Comparison of ENCODE assay signal across 11 cellular contexts in the genomic region with DNA sequence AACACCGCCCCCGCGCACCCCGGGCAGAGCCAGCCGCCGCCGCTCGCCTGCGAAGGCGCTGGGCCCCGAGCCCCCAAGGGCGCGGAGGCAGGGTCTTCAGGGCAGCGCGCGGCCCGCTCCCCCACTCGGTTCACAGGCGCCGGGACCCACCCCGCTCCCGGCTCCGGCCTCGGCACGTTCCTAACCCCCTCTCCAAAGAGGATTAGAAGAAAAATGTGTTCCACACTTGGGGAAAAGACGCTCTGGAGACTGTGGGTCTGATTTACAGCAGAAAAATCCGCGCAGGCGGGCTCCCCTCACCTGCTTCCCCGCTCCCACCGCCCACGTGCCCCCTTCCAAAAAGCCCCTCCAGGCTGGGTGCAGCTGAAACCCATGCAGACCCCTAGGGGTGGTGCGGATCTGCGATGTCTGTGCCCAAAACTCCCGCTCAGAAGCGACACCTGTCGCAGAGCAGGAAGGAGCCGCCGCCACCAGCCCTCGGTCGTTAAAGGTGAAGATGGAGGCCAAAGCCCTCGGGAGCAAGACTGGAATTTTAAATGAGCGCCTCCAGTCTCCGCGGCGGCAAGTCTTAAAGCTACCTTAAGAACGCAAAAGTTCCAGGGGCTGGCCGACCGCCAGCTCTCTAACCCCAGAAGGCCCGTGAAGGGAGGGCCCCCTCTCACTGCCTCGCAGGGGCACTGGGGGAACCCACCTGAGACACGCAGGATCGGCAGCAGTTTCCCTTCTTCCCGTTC. TPM values are rescaled to one million over a fixed set of nuclear protein-coding genes. Genes with fewer than 3 reads are reported as not detected.
DNase-seq lines count a peak whose midpoint lies in the region; ATAC-seq, FAIRE-seq and TF ChIP-seq lines count a peak whose summit lies in the region.
"Had no signal": no experiment of that assay in that cellular context is flagged by ENCODE, and none has a peak within 500 bp of the region (broad histone marks: within the 10 kb centered on the region; RNA-seq: fewer than 3 reads in every experiment).

No MANE protein-coding gene starts in this region.

- H3K36me3 Mint-ChIP-seq in activated naive CD8-positive, alpha-beta T cell: peaks cover 2% of the 10 kb centered on the region
- H3K36me3 Mint-ChIP-seq in naive B cell: peaks cover 1 to 8% of the 10 kb centered on the region in 2 donors

- H3K27ac Mint-ChIP-seq in activated naive CD8-positive, alpha-beta T cell: no peak overlapping the region
- peak overlapping the region in 2 of 6 donors; percentile 58 to 68 for H3K27ac Mint-ChIP-seq in naive B cell

- no peak for TF ChIP-seq CTCF in D721Med (IDR thresholded peaks at IDR 0.05; ENCODE audit: insufficient read depth, missing control alignments)

- H3K4me1 Mint-ChIP-seq in activated naive CD8-positive, alpha-beta T cell (ENCODE audit: low read depth): peaks cover 31% of the 10 kb centered on the region
- peaks cover 24 to 27% (median 26%) of the 10 kb centered on the region in 3 donors for H3K4me1 Mint-ChIP-seq in naive B cell

- DNase-seq in AG20443 (ENCODE audit: low spot score): peak; percentile 10
- DNase-seq in ELF-1 (ENCODE audit: low read depth, low spot score): peak; percentile 54
- no peak for DNase-seq in naive B cell
- no peak for DNase-seq in D721Med (ENCODE audit: insufficient read length, low spot score)
- no peak for DNase-seq in kidney tubule cell (ENCODE audit: low spot score)
- DNase-seq: activated gamma-delta T cell treated with Interleukin-2 at 50 U/mL for 16 hours, KG1, left cardiac atrium had no signal

- H3K27me3 Mint-ChIP-seq in activated naive CD8-positive, alpha-beta T cell: peaks cover 12% of the 10 kb centered on the region
- peaks cover 12 to 40% (median 38%) of the 10 kb centered on the region in 3 donors for H3K27me3 Mint-ChIP-seq in naive B cell

- ATAC-seq in naive B cell (ENCODE audit: low read depth in 2 of 2): peak; percentile 38 to 49
- no peak for ATAC-seq in HG03045 (IDR thresholded peaks at IDR 0.05; ENCODE audit: unreplicated experiment)
- no peak for ATAC-seq in GM21576 (IDR thresholded peaks at IDR 0.05; ENCODE audit: unreplicated experiment)

- peak overlapping the region; percentile 75 for H3K4me3 Mint-ChIP-seq in activated naive CD8-positive, alpha-beta T cell
- peak overlapping the region; percentile 17 to 82 (median 76) for H3K4me3 Mint-ChIP-seq in naive B cell

- no peak for FAIRE-seq in D721Med (lab: Jason Lieb, UNC)

- H3K9me3 Mint-ChIP-seq in activated naive CD8-positive, alpha-beta T cell (ENCODE audit: low read depth): no peaks in the 10 kb centered on the region
- H3K9me3 Mint-ChIP-seq in naive B cell: peaks cover 0 to 1% (median 0%) of the 10 kb centered on the region in 7 donors

RNA-seq across cellular contexts. Expression of gene CHD5, which starts 0.6 kb away (rescaled TPM):
- polyA plus RNA-seq in naive B cell (ENCODE audit: low read depth in 6 of 6): not detected

RNA-seq across cellular contexts. Expression of gene RPL22, which starts 18.6 kb away (rescaled TPM):
- 100 to 1,000 TPM; 148 to 237 (median 187) TPM for polyA plus RNA-seq in naive B cell (ENCODE audit: low read depth in 6 of 6)

RNA-seq across cellular contexts. Expression of gene RNF207, which starts 25.2 kb away (rescaled TPM):
- under 1 TPM in 4 of 6 donors, not detected in 2; 0.12 to 0.61 (median 0.26) TPM for polyA plus RNA-seq in naive B cell (ENCODE audit: low read depth in 6 of 6)

RNA-seq across cellular contexts. Expression of gene ICMT, which starts 55.0 kb away (rescaled TPM):
- 10 to 100 TPM in 4 of 6 donors, 1 to 10 TPM in 2; 5.4 to 16.2 (median 11.6) TPM for polyA plus RNA-seq in naive B cell (ENCODE audit: low read depth in 6 of 6)

Comparison
In these comparisons a context has a peak if more than half of its experiments do, and no peak if none do; other contexts are left out.
1. DNase-seq: peak in AG20443 (single experiment) and ELF-1 (single experiment); none in naive B cell (single experiment), D721Med (single experiment) and kidney tubule cell (single experiment).
2. ATAC-seq: peak in naive B cell (2 of 2); none in HG03045 (single experiment) and GM21576 (single experiment).